ENCODE assay signal across 15 cellular contexts in the genomic region with DNA sequence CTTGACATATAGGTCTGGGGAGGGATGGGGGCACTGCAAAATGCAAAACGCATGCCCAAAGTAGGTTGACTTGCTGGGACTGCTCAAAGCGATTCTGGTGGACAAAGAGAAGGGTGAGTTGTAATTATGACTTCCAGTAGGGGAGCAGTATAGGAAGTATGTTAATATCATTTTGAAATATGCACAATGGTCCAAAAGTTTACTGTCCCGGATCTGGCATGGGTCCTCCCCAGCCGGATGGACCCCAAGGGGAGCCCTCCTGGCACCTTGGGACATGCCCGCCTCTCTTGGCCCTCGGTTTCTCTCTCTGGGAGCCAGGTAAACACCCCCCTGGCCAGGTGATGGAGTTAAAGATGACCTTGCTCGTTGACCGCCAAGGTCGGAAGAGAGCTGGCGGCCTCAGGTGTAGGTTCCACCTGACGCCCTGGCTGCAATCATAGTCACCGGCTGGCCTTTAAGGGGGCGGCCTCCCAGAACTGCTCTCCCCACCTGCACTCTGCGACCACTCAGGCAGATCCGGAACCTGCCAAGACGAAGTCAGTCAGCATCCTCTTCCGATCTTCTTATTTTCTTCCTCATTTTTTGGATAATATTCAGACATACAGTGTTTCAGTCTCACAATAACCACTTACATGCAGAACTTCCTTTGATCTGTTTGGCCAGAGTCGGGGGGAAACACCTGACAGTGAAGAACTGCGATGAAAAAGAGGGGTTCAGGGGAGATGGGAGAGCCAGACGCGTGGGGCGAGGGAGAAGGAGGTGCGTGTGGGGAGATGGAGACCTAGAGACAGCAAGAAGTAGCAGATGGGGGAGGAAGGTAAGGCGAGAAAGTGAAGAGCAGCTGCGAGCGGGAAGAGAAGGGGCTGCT.
DNase-seq lines count a peak whose midpoint lies in the region; ATAC-seq and TF ChIP-seq lines count a peak whose summit lies in the region.
"Had no signal": no experiment of that assay in that cellular context is flagged by ENCODE, and none has a peak within 500 bp of the region (broad histone marks: within the 10 kb centered on the region; RNA-seq: fewer than 3 reads in every experiment).

No MANE protein-coding gene starts in this region.

- no peak for ATAC-seq in CD4-positive, alpha-beta T cell (ENCODE audit: poor library complexity)
- ATAC-seq: activated T-cell treated with anti-CD3 and anti-CD28 coated beads, Interleukin-2, amount 50 U/mL, for 72 hours had no signal

- no peaks in the 10 kb centered on the region for H3K9me3 ChIP-seq in adrenal gland (replicated peaks in 1 of 3)
- no peaks in the 10 kb centered on the region for H3K9me3 ChIP-seq in hepatocyte (ENCODE audit: low read depth)
- no peaks in the 10 kb centered on the region for H3K9me3 ChIP-seq in GM23248 (ENCODE audit: low read depth)
- H3K9me3 ChIP-seq in CD4-positive, alpha-beta T cell (ENCODE audit: control insufficient read depth, low read length), result no peaks in the 10 kb centered on the region

- H3K4me1 ChIP-seq in adrenal gland (replicated peaks in 1 of 2) (peaks cover 5 to 15% of the 10 kb centered on the region in 2 donors), hepatocyte (ENCODE audit: insufficient read depth) (peaks cover 10% of the 10 kb centered on the region), rectal smooth muscle tissue (ENCODE audit: control insufficient read depth, insufficient read depth, low read length) (peaks cover 8% of the 10 kb centered on the region), GM23248 (ENCODE audit: insufficient read depth) (no peaks in the 10 kb centered on the region)

- in situ Hi-C loops in GM23248 (cut with MboI), result loop anchor here (10.0 kb wide), 1 partner anchor 1252 kb away; no protein-coding TSS in a partner anchor

- H3K36me3 Mint-ChIP-seq in CD4-positive, alpha-beta T cell (ENCODE audit: low read depth), result no peaks in the 10 kb centered on the region

- intact Hi-C loops in adrenal gland (cut with DNase I), result loop anchor here (10.0 kb wide), 2 partner anchors 102 to 892 kb away; no protein-coding TSS in a partner anchor
- intact Hi-C loops in CD4-positive, alpha-beta T cell (cut with DNase I, micrococcal nuclease), result no loop called here

- H3K9ac ChIP-seq in rectal smooth muscle tissue (ENCODE audit: low read length) (peak overlapping the region; percentile 52), GM23248 (no peak overlapping the region)

- H2AFZ ChIP-seq in hepatocyte (no peak overlapping the region), GM23248 (no peak overlapping the region)

- peaks cover 35% of the 10 kb centered on the region for H3K27me3 Mint-ChIP-seq in CD4-positive, alpha-beta T cell

- peak overlapping the region; percentile 96 for H3K4me2 ChIP-seq in hepatocyte
- no peak overlapping the region for H3K4me2 ChIP-seq in GM23248 (ENCODE audit: unreplicated experiment)

- TF ChIP-seq CTCF in AG10803 (conservative IDR thresholded peaks at IDR 0.05; ENCODE audit: low read length) (peak; percentile 21), adrenal gland (IDR thresholded peaks at IDR 0.05) (peak in 1 of 6 experiments; percentile 6), hepatocyte (IDR thresholded peaks at IDR 0.05; ENCODE audit: poor library complexity) (no peak)
- TF ChIP-seq CTCF in CD4-positive, alpha-beta T cell (IDR thresholded peaks at IDR 0.05), result no peak

- H3K36me3 ChIP-seq in adrenal gland (replicated peaks in 1 of 2) (no peaks in the 10 kb centered on the region), hepatocyte (replicated peaks; ENCODE audit: insufficient read depth, low read depth) (no peaks in the 10 kb centered on the region), rectal smooth muscle tissue (ENCODE audit: control insufficient read depth, insufficient read depth, low read length) (no peaks in the 10 kb centered on the region), GM23248 (ENCODE audit: low read depth) (no peaks in the 10 kb centered on the region)

- POLR2A ChIA-PET in CD4-positive, alpha-beta T cell (lab: Charles Lee), result no interaction called here

- DNase-seq in AG10803 (ENCODE audit: low read depth), result peak; percentile 16
- DNase-seq in adrenal gland, result peak in 3 of 7 donors; percentile 27 to 39 (median 38)
- DNase-seq in hepatocyte (ENCODE audit: low spot score), result no peak
- DNase-seq in NAMALWA (ENCODE audit: low spot score), result no peak
- no peak for DNase-seq in Kasumi-1 (lab: John Stamatoyannopoulos, UW)
- no peak for DNase-seq in GM23248
- DNase-seq in CD4-positive, alpha-beta T cell, result no peak
- DNase-seq: activated CD4-positive, alpha-beta T cell treated with anti-CD3 and anti-CD28 coated beads for 48 hours; activated T-cell treated with anti-CD3 and anti-CD28 coated beads, Interleukin-2, amount 50 U/mL, for 72 hours; DND-41; KBM-7; NCI-H1436 treated with DMSO at 0.1 percent for 48 hours; stimulated activated CD4-positive, alpha-beta T cell treated with anti-CD3 and anti-CD28 coated beads, Interleukin-12 subunit alpha, Interleukin-12 subunit beta, amount 100 ng/mL, for 4 hours; T-helper 1 cell had no signal

- no peaks in the 10 kb centered on the region for H4K20me1 ChIP-seq in hepatocyte (ENCODE audit: insufficient read depth, poor library complexity, severe bottlenecking)
- H4K20me1 ChIP-seq in GM23248 (ENCODE audit: insufficient read depth), result no peaks in the 10 kb centered on the region

- H3K4me3 ChIP-seq in AG10803 (ENCODE audit: low read length) (peak overlapping the region; percentile 53; the same call in 1 of the 2 replicates), adrenal gland (peak overlapping the region in 2 of 4 donors; percentile 12 to 78), hepatocyte (no peak overlapping the region), rectal smooth muscle tissue (ENCODE audit: low read length) (peak overlapping the region; percentile 64), GM23248 (no peak overlapping the region)

- H3K9me3 Mint-ChIP-seq in CD4-positive, alpha-beta T cell, result no peaks in the 10 kb centered on the region
- H3K9me3 Mint-ChIP-seq: activated T-cell treated with anti-CD3 and anti-CD28 coated beads, Interleukin-2, amount 50 U/mL, for 72 hours had no signal

- H3K4me1 Mint-ChIP-seq in CD4-positive, alpha-beta T cell (ENCODE audit: low read depth), result no peaks in the 10 kb centered on the region

- H3K27me3 ChIP-seq in adrenal gland, result no peaks in the 10 kb centered on the region
- H3K27me3 ChIP-seq in hepatocyte, result peaks cover 69% of the 10 kb centered on the region
- peaks cover 10% of the 10 kb centered on the region for H3K27me3 ChIP-seq in rectal smooth muscle tissue (ENCODE audit: control insufficient read depth, insufficient read depth, low read length)
- peaks cover 17% of the 10 kb centered on the region for H3K27me3 ChIP-seq in GM23248 (replicated peaks; ENCODE audit: insufficient read depth)
- peaks cover 56% of the 10 kb centered on the region for H3K27me3 ChIP-seq in CD4-positive, alpha-beta T cell (ENCODE audit: control insufficient read depth, insufficient read depth, low read length)

- no peak overlapping the region for H3K4me3 Mint-ChIP-seq in CD4-positive, alpha-beta T cell
- H3K4me3 Mint-ChIP-seq: activated T-cell treated with anti-CD3 and anti-CD28 coated beads, Interleukin-2, amount 50 U/mL, for 72 hours had no signal

- no peak overlapping the region for H3K27ac Mint-ChIP-seq in CD4-positive, alpha-beta T cell
- H3K27ac Mint-ChIP-seq: activated T-cell treated with anti-CD3 and anti-CD28 coated beads, Interleukin-2, amount 50 U/mL, for 72 hours had no signal

- 14 to 29% (median 17%) methylated on average over 22 to 26 of the region's 26 CpGs for WGBS in adrenal gland, 4 donors
- WGBS in hepatocyte (ENCODE audit: low lambda C conversion rate, missing lambda C conversion rate), result 33% methylated on average over 26 of the region's 26 CpGs
- 57 to 63% methylated on average over 23 to 26 of the region's 26 CpGs for WGBS in GM23248 (ENCODE audit: low coverage in 1 of 2, low lambda C conversion rate in 2 of 2, missing lambda C conversion rate in 2 of 2), 2 experiments

- CTCF ChIA-PET in CD4-positive, alpha-beta T cell (lab: Charles Lee), result no interaction called here

- no peaks in the 10 kb centered on the region for H3K9me2 ChIP-seq in hepatocyte (replicated peaks; ENCODE audit: insufficient read depth)
- H3K9me2 ChIP-seq in GM23248 (ENCODE audit: insufficient read depth), result no peaks in the 10 kb centered on the region

- H3K79me2 ChIP-seq in hepatocyte (no peaks in the 10 kb centered on the region), GM23248 (ENCODE audit: insufficient read depth) (no peaks in the 10 kb centered on the region)

- H3K27ac ChIP-seq in adrenal gland, result peak overlapping the region; percentile 40 to 99 (median 95)
- H3K27ac ChIP-seq in hepatocyte, result peak overlapping the region; percentile 89
- peak overlapping the region; percentile 99 for H3K27ac ChIP-seq in rectal smooth muscle tissue (ENCODE audit: low read depth, low read length)
- H3K27ac ChIP-seq in GM23248, result no peak overlapping the region
- no peak overlapping the region for H3K27ac ChIP-seq in CD4-positive, alpha-beta T cell (ENCODE audit: low read depth, low read length)

- peak in 1 of 2 donors; percentile 27 for TF ChIP-seq POLR2A in adrenal gland (IDR thresholded peaks at IDR 0.05)

- H3F3A ChIP-seq in GM23248 (ENCODE audit: insufficient read depth), result no peaks in the 10 kb centered on the region

Comparison
In these comparisons a context has a peak if more than half of its experiments do, and no peak if none do; other contexts are left out.
1. H3K4me3 ChIP-seq: peak in AG10803 (single experiment) and rectal smooth muscle tissue (single experiment); none in hepatocyte (single experiment) and GM23248 (single experiment).
2. H3K27ac ChIP-seq: peak in adrenal gland (5 of 5), hepatocyte (single experiment) and rectal smooth muscle tissue (single experiment); none in GM23248 (single experiment) and CD4-positive, alpha-beta T cell (single experiment).
3. intact Hi-C loops: an anchor here in adrenal gland (10.0 kb wide); none called in CD4-positive, alpha-beta T cell.